In genomic region chr11:128399722-128400121, GRCh38 we compare ENCODE assay signal across 32 cellular contexts.
DNase-seq lines count a peak whose midpoint lies in the region; ATAC-seq and TF ChIP-seq lines count a peak whose summit lies in the region.
"Had no signal": no experiment of that assay in that cellular context is flagged by ENCODE, and none has a peak within 500 bp of the region (broad histone marks: within the 10 kb centered on the region; RNA-seq: fewer than 3 reads in every experiment).

No MANE protein-coding gene starts in this region.

- H4K8ac ChIP-seq in mesendoderm (ENCODE audit: low read depth, low read length): no peak overlapping the region

- no peak for ATAC-seq in stimulated activated memory B cell treated with anti-CD40 and anti-IgM and Interleukin-4, amounts not matched to agents 10 μg/mL and 1 μg/mL and 100 μg/mL, for 72 hours
- ATAC-seq in HG02610 (IDR thresholded peaks at IDR 0.05; ENCODE audit: unreplicated experiment): no peak
- ATAC-seq: CD8-positive, alpha-beta T cell; left ventricle myocardium superior had no signal

- no peak overlapping the region for H2AK5ac ChIP-seq in mesendoderm (ENCODE audit: low read length)

- H3K23ac ChIP-seq in mesendoderm (ENCODE audit: low read length): no peak overlapping the region

- H3K4me1 ChIP-seq in OCI-LY3 (ENCODE audit: low read length) (peaks cover 40% of the 10 kb centered on the region), mesendoderm (ENCODE audit: control insufficient read depth, low read depth, low read length) (peaks cover 2% of the 10 kb centered on the region)

- no peaks in the 10 kb centered on the region for H4K20me1 ChIP-seq in OCI-LY3 (ENCODE audit: insufficient read depth, low read length)

- H3K36me3 ChIP-seq in OCI-LY3 (replicated peaks; ENCODE audit: low read depth, low read length) (no peaks in the 10 kb centered on the region), mesendoderm (ENCODE audit: control insufficient read depth, insufficient read depth, low read length) (no peaks in the 10 kb centered on the region)
- H3K36me3 ChIP-seq: cardiac muscle cell, suprapubic skin had no signal

- peak overlapping the region; percentile 24; the same call in 1 of the 2 replicates for H2AFZ ChIP-seq in OCI-LY3 (ENCODE audit: low read depth, low read length)

- H3K4ac ChIP-seq in mesendoderm (ENCODE audit: low read depth, low read length): peak overlapping the region; percentile 16

- DNase-seq in NOMO-1 treated with DMSO at 0.1 percent for 48 hours (lab: John Stamatoyannopoulos, UW; ENCODE audit: unreplicated experiment) (peak; percentile 46), NOMO-1 treated with dmso at 0.1 percent for 144 hours (lab: John Stamatoyannopoulos, UW; ENCODE audit: unreplicated experiment) (no peak), mesendoderm (no peak), HPDE6-E6E7 (ENCODE audit: extremely low spot score) (no peak), NCI-H226 (no peak)
- DNase-seq: activated naive CD4-positive, alpha-beta T cell; activated naive CD8-positive, alpha-beta T cell treated with anti-CD3 and anti-CD28 coated beads, Interleukin-2, amount 50 U/mL, for 24 hours; activated T-cell treated with anti-CD3 and anti-CD28 coated beads, Interleukin-2, amount 50 U/mL, for 48 hours; AML-193; CD8-positive, alpha-beta T cell; effector CD8-positive, alpha-beta T cell; H9; islet precursor cell; left ventricle myocardium superior; naive thymus-derived CD4-positive, alpha-beta T cell; NCI-H1436 treated with DMSO at 0.1 percent for 48 hours; NCI-H2081 treated with DMSO at 0.1 percent for 48 hours; NCI-H345; NCI-H748 treated with DMSO at 0.1 percent for 48 hours; occipital lobe; OCI-M1; stimulated activated CD4-positive, alpha-beta T cell treated with anti-CD3 and anti-CD28 coated beads, Interleukin-4, amount 100 ng/mL, for 4 hours had no signal

- H3K36me3 Mint-ChIP-seq in stimulated activated memory B cell treated with anti-CD40 and anti-IgM and Interleukin-4, amounts not matched to agents 10 μg/mL and 1 μg/mL and 100 μg/mL, for 72 hours: no peaks in the 10 kb centered on the region
- H3K36me3 Mint-ChIP-seq: CD8-positive, alpha-beta T cell had no signal

- H3K9me3 ChIP-seq in OCI-LY3 (ENCODE audit: insufficient read depth, low read length): no peaks in the 10 kb centered on the region
- H3K9me3 ChIP-seq: suprapubic skin had no signal

- H3K4me2 ChIP-seq in OCI-LY3 (ENCODE audit: low read length) (peak overlapping the region; percentile 60), mesendoderm (ENCODE audit: low read length) (no peak overlapping the region)
- H3K4me2 ChIP-seq: KMS-11 had no signal

- H3K27me3 Mint-ChIP-seq in stimulated activated memory B cell treated with anti-CD40 and anti-IgM and Interleukin-4, amounts not matched to agents 10 μg/mL and 1 μg/mL and 100 μg/mL, for 72 hours: no peaks in the 10 kb centered on the region
- H3K27me3 Mint-ChIP-seq: activated naive CD8-positive, alpha-beta T cell treated with anti-CD3 and anti-CD28 coated beads, Interleukin-2, amount 50 U/mL, for 24 hours had no signal

- no peaks in the 10 kb centered on the region for H3K9me3 Mint-ChIP-seq in stimulated activated memory B cell treated with anti-CD40 and anti-IgM and Interleukin-4, amounts not matched to agents 10 μg/mL and 1 μg/mL and 100 μg/mL, for 72 hours
- H3K9me3 Mint-ChIP-seq: activated naive CD8-positive, alpha-beta T cell treated with anti-CD3 and anti-CD28 coated beads, Interleukin-2, amount 50 U/mL, for 24 hours; CD8-positive, alpha-beta T cell; H9 had no signal

- H3K18ac ChIP-seq in mesendoderm (ENCODE audit: low read length): no peak overlapping the region

- TF ChIP-seq CTCF in OCI-LY3 (IDR thresholded peaks at IDR 0.05; ENCODE audit: low read depth, low read length): no peak

- H3K27me3 ChIP-seq in OCI-LY3 (ENCODE audit: low read depth, low read length) (no peaks in the 10 kb centered on the region), mesendoderm (ENCODE audit: insufficient read depth, low read length, poor library complexity) (no peaks in the 10 kb centered on the region)
- H3K27me3 ChIP-seq: cardiac muscle cell, suprapubic skin had no signal

- no peaks in the 10 kb centered on the region for H3K79me1 ChIP-seq in mesendoderm (ENCODE audit: low read length)

- H2BK5ac ChIP-seq in mesendoderm (ENCODE audit: low read length): no peak overlapping the region

- peaks cover 17% of the 10 kb centered on the region for H3K4me1 Mint-ChIP-seq in stimulated activated memory B cell treated with anti-CD40 and anti-IgM and Interleukin-4, amounts not matched to agents 10 μg/mL and 1 μg/mL and 100 μg/mL, for 72 hours
- H3K4me1 Mint-ChIP-seq: H9 had no signal

- H3K79me2 ChIP-seq in OCI-LY3 (ENCODE audit: low read length) (no peaks in the 10 kb centered on the region), mesendoderm (ENCODE audit: control insufficient read depth, insufficient read depth, low read length) (no peaks in the 10 kb centered on the region)

- H2BK15ac ChIP-seq in mesendoderm (replicated peaks; ENCODE audit: low read depth): no peak overlapping the region

- H3K27ac Mint-ChIP-seq in stimulated activated memory B cell treated with anti-CD40 and anti-IgM and Interleukin-4, amounts not matched to agents 10 μg/mL and 1 μg/mL and 100 μg/mL, for 72 hours: peak overlapping the region; percentile 14
- H3K27ac Mint-ChIP-seq: CD8-positive, alpha-beta T cell; H9; T-helper 1 cell treated with Interleukin-12 subunit alpha and Interleukin-12 subunit beta and Interleukin-4 antibody, amounts not matched to agents 30 μg/mL and 1 μg/mL, for 36 hours had no signal

- no peak overlapping the region for H4K5ac ChIP-seq in mesendoderm (ENCODE audit: low read length)

- H3K9ac ChIP-seq in OCI-LY3 (ENCODE audit: low read length): peak overlapping the region; percentile 53
- no peak overlapping the region for H3K9ac ChIP-seq in mesendoderm (ENCODE audit: low read length)
- H3K9ac ChIP-seq: KMS-11 had no signal

- H3K27ac ChIP-seq in OCI-LY3 (ENCODE audit: low read length): peak overlapping the region; percentile 89
- no peak overlapping the region for H3K27ac ChIP-seq in mesendoderm (ENCODE audit: low read depth, low read length)
- H3K27ac ChIP-seq: cardiac muscle cell, coronary artery, HL-60, KMS-11, SK-N-MC, suprapubic skin had no signal

- WGBS in mesendoderm (ENCODE audit: extremely low coverage, insufficient coverage, low lambda C conversion rate): no CpG with 5 or more reads among the region's 4 CpGs

- 0 out of 2 replicates have a peak overlapping the region, but pooled peaks have one; percentile 17 for H3K4me3 ChIP-seq in OCI-LY3 (ENCODE audit: low read length)
- no peak overlapping the region for H3K4me3 ChIP-seq in mesendoderm (ENCODE audit: low read length)
- H3K4me3 ChIP-seq: cardiac muscle cell, coronary artery, SK-N-MC, suprapubic skin had no signal

- no peak overlapping the region for H3K4me3 Mint-ChIP-seq in stimulated activated memory B cell treated with anti-CD40 and anti-IgM and Interleukin-4, amounts not matched to agents 10 μg/mL and 1 μg/mL and 100 μg/mL, for 72 hours
- H3K4me3 Mint-ChIP-seq: activated naive CD8-positive, alpha-beta T cell treated with anti-CD3 and anti-CD28 coated beads, Interleukin-2, amount 50 U/mL, for 24 hours; CD8-positive, alpha-beta T cell; H9; naive thymus-derived CD4-positive, alpha-beta T cell; T-helper 1 cell treated with Interleukin-12 subunit alpha and Interleukin-12 subunit beta and Interleukin-4 antibody, amounts not matched to agents 30 μg/mL and 1 μg/mL, for 36 hours had no signal

- no peak overlapping the region for H3K56ac ChIP-seq in mesendoderm (ENCODE audit: low read length)

- no peak overlapping the region for H2BK120ac ChIP-seq in mesendoderm (ENCODE audit: low read depth, low read length)
